ENCODE assay signal across 1 cellular context in the genomic region with DNA sequence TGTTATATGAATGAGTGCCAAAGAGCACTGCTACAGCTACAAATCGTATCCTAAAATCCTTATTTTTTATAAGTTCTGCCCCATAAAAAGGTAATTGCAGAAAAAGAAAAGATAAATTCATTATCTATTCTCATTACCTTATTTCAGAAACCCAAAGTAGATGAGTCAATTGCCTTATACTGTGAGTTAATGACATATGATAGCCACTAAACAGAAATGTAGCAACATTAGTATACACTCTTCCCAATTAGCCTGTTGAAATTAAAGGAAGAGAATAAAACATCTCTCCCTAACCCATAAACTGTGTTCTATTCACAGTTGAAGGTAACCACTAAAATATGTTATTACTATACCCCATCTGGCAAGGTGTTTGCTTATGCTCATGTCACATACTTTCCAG.
TF ChIP-seq lines count a peak whose summit lies in the region.

No MANE protein-coding gene starts in this region.

TF ChIP-seq in HEK293, 187 proteins besides CTCF, POLR2A, EP300 and RAD21 (continued from another document):
- TF ChIP-seq, protein P1, sequence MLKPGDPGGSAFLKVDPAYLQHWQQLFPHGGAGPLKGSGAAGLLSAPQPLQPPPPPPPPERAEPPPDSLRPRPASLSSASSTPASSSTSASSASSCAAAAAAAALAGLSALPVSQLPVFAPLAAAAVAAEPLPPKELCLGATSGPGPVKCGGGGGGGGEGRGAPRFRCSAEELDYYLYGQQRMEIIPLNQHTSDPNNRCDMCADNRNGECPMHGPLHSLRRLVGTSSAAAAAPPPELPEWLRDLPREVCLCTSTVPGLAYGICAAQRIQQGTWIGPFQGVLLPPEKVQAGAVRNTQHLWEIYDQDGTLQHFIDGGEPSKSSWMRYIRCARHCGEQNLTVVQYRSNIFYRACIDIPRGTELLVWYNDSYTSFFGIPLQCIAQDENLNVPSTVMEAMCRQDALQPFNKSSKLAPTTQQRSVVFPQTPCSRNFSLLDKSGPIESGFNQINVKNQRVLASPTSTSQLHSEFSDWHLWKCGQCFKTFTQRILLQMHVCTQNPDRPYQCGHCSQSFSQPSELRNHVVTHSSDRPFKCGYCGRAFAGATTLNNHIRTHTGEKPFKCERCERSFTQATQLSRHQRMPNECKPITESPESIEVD (tag by site-specific recombination; IDR thresholded peaks at IDR 0.05): peak; percentile 85
- TF ChIP-seq YY1 (tag by site-specific recombination; IDR thresholded peaks at IDR 0.05): no peak
- peak; percentile 36; the same call in 1 of the 2 replicates for TF ChIP-seq SCRT2 (tag by site-specific recombination; IDR thresholded peaks at IDR 0.05)
- no peak for TF ChIP-seq SP3 (tag by site-specific recombination; IDR thresholded peaks at IDR 0.05)
- TF ChIP-seq ZNF366 (tag by site-specific recombination; conservative IDR thresholded peaks at IDR 0.05): 0 out of 2 replicates have a peak, but pooled peaks have one; percentile 10
- TF ChIP-seq ZNF610 (tag by site-specific recombination; IDR thresholded peaks at IDR 0.05; ENCODE audit: borderline replicate concordance): no peak
- TF ChIP-seq ZEB2 (tag by site-specific recombination; IDR thresholded peaks at IDR 0.05): 0 out of 2 replicates have a peak, but pooled peaks have one; percentile 22
- no peak for TF ChIP-seq ZNF350 (tag by site-specific recombination; IDR thresholded peaks at IDR 0.05)
- no peak for TF ChIP-seq ZNF48 (tag by site-specific recombination; IDR thresholded peaks at IDR 0.05)
- peak; percentile 57 for TF ChIP-seq SCRT1 (tag by site-specific recombination; IDR thresholded peaks at IDR 0.05; ENCODE audit: borderline replicate concordance)
- no peak for TF ChIP-seq ZNF394 (tag by site-specific recombination; IDR thresholded peaks at IDR 0.05; ENCODE audit: borderline replicate concordance)
- TF ChIP-seq, protein P2, sequence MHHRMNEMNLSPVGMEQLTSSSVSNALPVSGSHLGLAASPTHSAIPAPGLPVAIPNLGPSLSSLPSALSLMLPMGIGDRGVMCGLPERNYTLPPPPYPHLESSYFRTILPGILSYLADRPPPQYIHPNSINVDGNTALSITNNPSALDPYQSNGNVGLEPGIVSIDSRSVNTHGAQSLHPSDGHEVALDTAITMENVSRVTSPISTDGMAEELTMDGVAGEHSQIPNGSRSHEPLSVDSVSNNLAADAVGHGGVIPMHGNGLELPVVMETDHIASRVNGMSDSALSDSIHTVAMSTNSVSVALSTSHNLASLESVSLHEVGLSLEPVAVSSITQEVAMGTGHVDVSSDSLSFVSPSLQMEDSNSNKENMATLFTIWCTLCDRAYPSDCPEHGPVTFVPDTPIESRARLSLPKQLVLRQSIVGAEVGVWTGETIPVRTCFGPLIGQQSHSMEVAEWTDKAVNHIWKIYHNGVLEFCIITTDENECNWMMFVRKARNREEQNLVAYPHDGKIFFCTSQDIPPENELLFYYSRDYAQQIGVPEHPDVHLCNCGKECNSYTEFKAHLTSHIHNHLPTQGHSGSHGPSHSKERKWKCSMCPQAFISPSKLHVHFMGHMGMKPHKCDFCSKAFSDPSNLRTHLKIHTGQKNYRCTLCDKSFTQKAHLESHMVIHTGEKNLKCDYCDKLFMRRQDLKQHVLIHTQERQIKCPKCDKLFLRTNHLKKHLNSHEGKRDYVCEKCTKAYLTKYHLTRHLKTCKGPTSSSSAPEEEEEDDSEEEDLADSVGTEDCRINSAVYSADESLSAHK (tag by site-specific recombination; IDR thresholded peaks at IDR 0.05): no peak
- TF ChIP-seq ZFP41 (tag by site-specific recombination; IDR thresholded peaks at IDR 0.05; ENCODE audit: borderline replicate concordance): no peak
- TF ChIP-seq TCF7L2 (IDR thresholded peaks at IDR 0.05; ENCODE audit: borderline replicate concordance, low read depth, low read length): no peak
- 0 out of 2 replicates have a peak, but pooled peaks have one; percentile 24 for TF ChIP-seq SP7 (tag by site-specific recombination; IDR thresholded peaks at IDR 0.05)
- TF ChIP-seq ZNF521 (tag by site-specific recombination; IDR thresholded peaks at IDR 0.05): no peak
- no peak for TF ChIP-seq ZIC2 (tag by site-specific recombination; IDR thresholded peaks at IDR 0.05)
- TF ChIP-seq ZNF623 (tag by site-specific recombination; IDR thresholded peaks at IDR 0.05): no peak
- TF ChIP-seq KLF8 (tag by site-specific recombination; IDR thresholded peaks at IDR 0.05): no peak
- no peak for TF ChIP-seq ZNF514 (tag by site-specific recombination; IDR thresholded peaks at IDR 0.05)
